Comparison of ENCODE assay signal across 15 cellular contexts in the genomic region with DNA sequence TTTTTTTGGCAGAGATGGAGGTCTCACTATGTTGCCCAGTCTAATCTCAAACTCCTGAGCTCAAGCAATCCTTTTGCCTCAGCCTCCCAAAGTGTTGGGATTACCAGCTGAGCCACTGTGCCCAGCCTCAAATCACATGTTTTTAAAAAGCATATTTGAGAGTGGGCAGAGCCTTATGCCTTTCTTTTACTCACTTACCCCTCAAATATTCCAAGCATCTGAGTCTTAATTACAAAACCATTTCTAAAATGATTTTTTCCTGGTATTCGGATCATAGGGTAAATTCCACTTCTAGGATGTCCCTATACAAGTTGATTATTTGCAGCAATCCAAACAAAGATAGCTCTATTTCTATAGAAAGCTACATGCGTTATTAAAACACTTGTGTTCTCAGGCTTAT.
"Had no signal": no experiment of that assay in that cellular context is flagged by ENCODE, and none has a peak within 500 bp of the region (broad histone marks: within the 10 kb centered on the region; RNA-seq: fewer than 3 reads in every experiment).

No MANE protein-coding gene starts in this region.

- H3K27ac ChIP-seq: foreskin keratinocyte, pancreas, transverse colon, VCaP had no signal

- DNase-seq: activated CD4-positive, alpha-beta memory T cell treated with anti-CD3 and anti-CD28 coated beads, Interleukin-2, amount 10 ng/mL, durations not matched to agents 7 days and 5 days; activated gamma-delta T cell treated with Interleukin-2 at 50 U/mL for 16 hours; activated T-cell treated with anti-CD3 and anti-CD28 coated beads, Interleukin-2, amount 50 U/mL, for 48 hours; central memory CD4-positive, alpha-beta T cell; foreskin keratinocyte; heart right ventricle; islet precursor cell; left ventricle myocardium superior; mesendoderm; pancreas; T1000; transverse colon had no signal

- ATAC-seq: foreskin keratinocyte, left ventricle myocardium superior, pancreas had no signal

- H3K27ac Mint-ChIP-seq: activated CD4-positive, alpha-beta memory T cell treated with anti-CD3 and anti-CD28 coated beads, Interleukin-2, amount 10 ng/mL, durations not matched to agents 7 days and 5 days had no signal

- H3K36me3 ChIP-seq: pancreas, transverse colon had no signal

- H3K4me3 Mint-ChIP-seq: activated CD4-positive, alpha-beta memory T cell treated with anti-CD3 and anti-CD28 coated beads, Interleukin-2, amount 10 ng/mL, durations not matched to agents 7 days and 5 days; neural crest cell had no signal

- H3K4me3 ChIP-seq: heart right ventricle, pancreas, skin epidermis, transverse colon had no signal

- H3K4me1 ChIP-seq: foreskin keratinocyte, pancreas, transverse colon had no signal

- FAIRE-seq: pancreas had no signal

- H3K9me3 Mint-ChIP-seq: activated CD4-positive, alpha-beta memory T cell treated with anti-CD3 and anti-CD28 coated beads, Interleukin-2, amount 10 ng/mL, durations not matched to agents 7 days and 5 days had no signal

- H3K27me3 ChIP-seq: foreskin keratinocyte, heart right ventricle, pancreas, transverse colon had no signal

- H3K9me3 ChIP-seq: heart right ventricle, pancreas, transverse colon had no signal
